Comparison of ENCODE assay signal across 31 cellular contexts in genomic region chr2:229060147-229060546, GRCh38.
DNase-seq lines count a peak whose midpoint lies in the region; ATAC-seq, FAIRE-seq and TF ChIP-seq lines count a peak whose summit lies in the region.
"Had no signal": no experiment of that assay in that cellular context is flagged by ENCODE, and none has a peak within 500 bp of the region (broad histone marks: within the 10 kb centered on the region; RNA-seq: fewer than 3 reads in every experiment).

No MANE protein-coding gene starts in this region.

- POLR2A ChIA-PET in HepG2 (lab: Yijun Ruan, JAX), result no interaction called here

- no peaks in the 10 kb centered on the region for H3K4me1 ChIP-seq in HepG2 (ENCODE audit: insufficient read depth, low read length)
- peaks cover 0 to 34% (median 14%) of the 10 kb centered on the region in 4 donors for H3K4me1 ChIP-seq in right lobe of liver
- H3K4me1 ChIP-seq: A549; BE2C; BLaER1; BLaER1 treated with 17β-estradiol and CSF1 and Interleukin-3, amounts not matched to agents 10 nM and 100 nM; Caco-2 had no signal

- no peaks in the 10 kb centered on the region for H3K36me3 ChIP-seq in HepG2 (replicated peaks in 1 of 2; ENCODE audit: control insufficient read depth in 1 of 2, insufficient read depth in 2 of 2, low read length in 2 of 2)
- H3K36me3 ChIP-seq in right lobe of liver, result no peaks in the 10 kb centered on the region
- H3K36me3 ChIP-seq: BE2C; BLaER1; BLaER1 treated with 17β-estradiol and CSF1 and Interleukin-3, amounts not matched to agents 10 nM and 100 nM had no signal

- H3K79me2 ChIP-seq in HepG2 (ENCODE audit: insufficient read depth, low read length), result no peaks in the 10 kb centered on the region

- H3K27me3 ChIP-seq in HepG2 (ENCODE audit: control insufficient read depth in 1 of 2, insufficient read depth in 2 of 2, low read length in 2 of 2), result no peaks in the 10 kb centered on the region
- no peaks in the 10 kb centered on the region for H3K27me3 ChIP-seq in right lobe of liver
- H3K27me3 ChIP-seq: BE2C; BLaER1; BLaER1 treated with 17β-estradiol and CSF1 and Interleukin-3, amounts not matched to agents 10 nM and 100 nM had no signal

- no peak overlapping the region for H3K4me2 ChIP-seq in HepG2 (ENCODE audit: low read depth, low read length)
- H3K4me2 ChIP-seq: A549; BLaER1; BLaER1 treated with 17β-estradiol and CSF1 and Interleukin-3, amounts not matched to agents 10 nM and 100 nM had no signal

- no peak overlapping the region for H3K9ac ChIP-seq in HepG2 (ENCODE audit: insufficient read depth, low read depth, low read length)
- H3K9ac ChIP-seq: BLaER1; BLaER1 treated with 17β-estradiol and CSF1 and Interleukin-3, amounts not matched to agents 10 nM and 100 nM had no signal

- H4K20me1 ChIP-seq in HepG2 (ENCODE audit: insufficient read depth, low read length), result no peaks in the 10 kb centered on the region
- H4K20me1 ChIP-seq: BLaER1; BLaER1 treated with 17β-estradiol and CSF1 and Interleukin-3, amounts not matched to agents 10 nM and 100 nM had no signal

- H3K9me3 ChIP-seq in HepG2 (ENCODE audit: low read length) (peaks cover 95% of the 10 kb centered on the region), right lobe of liver (no peaks in the 10 kb centered on the region)
- H3K9me3 ChIP-seq: A549, BLaER1, Caco-2 had no signal

- in situ Hi-C loops in HepG2 (cut with HindIII; ENCODE audit: extremely low pct_ligation_motif_present, low pct_unique_long_range_greater_than_20kb), result no loop called here

- BruUV-seq in HepG2 (replicated peaks; lab: Mats Ljungman, UMichigan), result no TSS peak

- DNase-seq in HepG2 (ENCODE audit: low spot score), result no peak
- no peak for DNase-seq in right lobe of liver
- no peak for DNase-seq in GM19239 (ENCODE audit: insufficient read length, low spot score)
- no peak for DNase-seq in NCI-H1105 treated with DMSO at 0.1 percent for 48 hours (lab: John Stamatoyannopoulos, UW)
- DNase-seq: 8988T; ACHN; AML-193; BE2C; C1 segment of cervical spinal cord; Caco-2; Calu3; CD4-positive, alpha-beta memory T cell; CD4-positive, alpha-beta T cell; CD4-positive, CD25-positive, alpha-beta regulatory T cell; CD8-positive, alpha-beta memory T cell; CD8-positive, alpha-beta T cell; COR-L47; DMS 273 treated with DMSO at 0.1 percent for 48 hours; DMS153; DMS53; DMS79; DMS79 treated with DMSO at 0.1 percent for 48 hours; DND-41; EL had no signal

- CTCF ChIA-PET in HepG2 (lab: Yijun Ruan, JAX; ENCODE audit: low intra/inter-chr PET ratio, low total read pairs), result no interaction called here

- ATAC-seq in HepG2, result no peak
- no peak for ATAC-seq in right lobe of liver
- ATAC-seq: A549; CD8-positive, alpha-beta T cell had no signal

- H3K27ac ChIP-seq in HepG2 (ENCODE audit: extremely low read length, insufficient read depth, low read length), result no peak overlapping the region
- H3K27ac ChIP-seq in right lobe of liver, result no peak overlapping the region
- H3K27ac ChIP-seq: 22Rv1; A549; BLaER1; BLaER1 treated with 17β-estradiol and CSF1 and Interleukin-3, amounts not matched to agents 10 nM and 100 nM; C4-2B had no signal

- H2AFZ ChIP-seq in HepG2 (ENCODE audit: low read length), result no peak overlapping the region

- no peak for TF ChIP-seq EP300 in HepG2 (IDR thresholded peaks at IDR 0.05; ENCODE audit: low read depth in 2 of 2, low read length in 2 of 2)
- TF ChIP-seq EP300 in HepG2 (CRISPR knock-in tag; IDR thresholded peaks at IDR 0.05; ENCODE audit: borderline replicate concordance), result no peak

- H3K4me3 ChIP-seq in HepG2 (replicated peaks in 1 of 3; ENCODE audit: insufficient read depth in 1 of 3, low read depth in 2 of 3, low read length in 3 of 3), result no peak overlapping the region
- H3K4me3 ChIP-seq in right lobe of liver, result no peak overlapping the region
- H3K4me3 ChIP-seq: A549; BLaER1; BLaER1 treated with 17β-estradiol and CSF1 and Interleukin-3, amounts not matched to agents 10 nM and 100 nM had no signal

- intact Hi-C loops in HepG2 (cut with micrococcal nuclease; ENCODE audit: unreplicated experiment) (no loop called here), right lobe of liver (cut with DNase I) (no loop called here)

- no peak for TF ChIP-seq RAD21 in HepG2 (CRISPR knock-in tag; IDR thresholded peaks at IDR 0.05)

- TF ChIP-seq CTCF in HepG2 (CRISPR knock-in tag; IDR thresholded peaks at IDR 0.05), result no peak
- no peak for TF ChIP-seq CTCF in right lobe of liver (IDR thresholded peaks at IDR 0.05)

- FAIRE-seq in HepG2 (lab: Jason Lieb, UNC) (no peak), GM19239 (lab: Jason Lieb, UNC) (peak; percentile 23)
- FAIRE-seq: A204.1, A549, D721Med had no signal

- TF ChIP-seq POLR2A in HepG2 (IDR thresholded peaks at IDR 0.05; ENCODE audit: insufficient read depth in 1 of 2, low read depth in 2 of 2, low read length in 2 of 2) (no peak), right lobe of liver (IDR thresholded peaks at IDR 0.05) (no peak)

TF ChIP-seq in HepG2, 621 proteins besides CTCF, POLR2A, EP300 and RAD21:
- no peak for TF ChIP-seq ZNF772 (CRISPR knock-in tag; IDR thresholded peaks at IDR 0.05)
- no peak for TF ChIP-seq PBX3 (CRISPR knock-in tag; IDR thresholded peaks at IDR 0.05; ENCODE audit: borderline replicate concordance)
- TF ChIP-seq ZSCAN31 (CRISPR knock-in tag; IDR thresholded peaks at IDR 0.05; ENCODE audit: low read depth), result no peak
- 0 out of 2 replicates have a peak, but pooled peaks have one; percentile 10 for TF ChIP-seq CREB1 (IDR thresholded peaks at IDR 0.05)
- TF ChIP-seq CREB1 (CRISPR knock-in tag; IDR thresholded peaks at IDR 0.05), result no peak
- TF ChIP-seq RFX1 (IDR thresholded peaks at IDR 0.05), result no peak
- no peak for TF ChIP-seq ZSCAN9 (CRISPR knock-in tag; IDR thresholded peaks at IDR 0.05; ENCODE audit: borderline replicate concordance)
- no peak for TF ChIP-seq ZSCAN20 (CRISPR knock-in tag; IDR thresholded peaks at IDR 0.05; ENCODE audit: borderline replicate concordance)
- no peak for TF ChIP-seq ZBTB25 (CRISPR knock-in tag; IDR thresholded peaks at IDR 0.05)
- peak; percentile 94 for TF ChIP-seq ATF7 (IDR thresholded peaks at IDR 0.05)
- TF ChIP-seq ATF7 (CRISPR knock-in tag; IDR thresholded peaks at IDR 0.05), result no peak
- TF ChIP-seq ATM (IDR thresholded peaks at IDR 0.05; ENCODE audit: borderline replicate concordance), result no peak
